In genomic region chr18:32019944-32020625, GRCh38 we compare ENCODE assay signal across 8 cellular contexts. TPM values are rescaled to one million over a fixed set of nuclear protein-coding genes. Genes with fewer than 3 reads are reported as not detected.
A peak's percentile ranks its signal among the peaks of the same experiment; 100 is the strongest.
DNase-seq lines count a peak whose midpoint lies in the region; ATAC-seq and TF ChIP-seq lines count a peak whose summit lies in the region.
"Not testable (repeated sequence)": the region's sequence is repeated elsewhere in the genome, so short reads cannot be mapped to it uniquely, and the experiment has no call there.

No MANE protein-coding gene starts in this region.

- not testable (repeated sequence) for H3K27me3 Mint-ChIP-seq in stimulated activated memory B cell treated with anti-CD40 and anti-IgM and Interleukin-4, amounts not matched to agents 10 μg/mL and 1 μg/mL and 100 μg/mL, for 72 hours

- peak overlapping the region; percentile 83 to 94 (median 88) for H3K9ac ChIP-seq in BLaER1 treated with 17β-estradiol and CSF1 and Interleukin-3, amounts not matched to agents 10 nM and 100 nM
- peak overlapping the region; percentile 91; the same call in 1 of the 2 replicates for H3K9ac ChIP-seq in KMS-11
- H3K9ac ChIP-seq in liver (ENCODE audit: low read depth in 1 of 2, low read length in 2 of 2): peak overlapping the region; percentile 95 to 98

- not testable (repeated sequence) for H3K9me3 Mint-ChIP-seq in stimulated activated memory B cell treated with anti-CD40 and anti-IgM and Interleukin-4, amounts not matched to agents 10 μg/mL and 1 μg/mL and 100 μg/mL, for 72 hours

- H3K27ac ChIP-seq in BLaER1 treated with 17β-estradiol and CSF1 and Interleukin-3, amounts not matched to agents 10 nM and 100 nM: peak overlapping the region; percentile 75 to 94 (median 88); a peak in 20 of 22 replicates
- H3K27ac ChIP-seq in KMS-11: 0 out of 2 replicates have a peak overlapping the region, but pooled peaks have one; percentile 93
- H3K27ac ChIP-seq in liver (ENCODE audit: low read depth in 1 of 2, low read length in 2 of 2): peak overlapping the region; percentile 95

- peak; percentile 19 to 23 for ATAC-seq in activated CD4-positive, CD25-positive, alpha-beta regulatory T cell treated with anti-CD3 and anti-CD28 coated beads, Interleukin-2, amount 50 U/mL, for 24 hours
- ATAC-seq in stimulated activated memory B cell treated with anti-CD40 and anti-IgM and Interleukin-4, amounts not matched to agents 10 μg/mL and 1 μg/mL and 100 μg/mL, for 72 hours: not testable (repeated sequence)

- H2AFZ ChIP-seq in KMS-11 (ENCODE audit: low read depth): peak overlapping the region; percentile 98

- not testable (repeated sequence) for H3K36me3 Mint-ChIP-seq in stimulated activated memory B cell treated with anti-CD40 and anti-IgM and Interleukin-4, amounts not matched to agents 10 μg/mL and 1 μg/mL and 100 μg/mL, for 72 hours

- peak overlapping the region; percentile 79 to 92 (median 88) for H3K4me2 ChIP-seq in BLaER1 treated with 17β-estradiol and CSF1 and Interleukin-3, amounts not matched to agents 10 nM and 100 nM
- H3K4me2 ChIP-seq in KMS-11: peak overlapping the region; percentile 89

- peak overlapping the region; percentile 92 for H3K27ac Mint-ChIP-seq in stimulated activated memory B cell treated with anti-CD40 and anti-IgM and Interleukin-4, amounts not matched to agents 10 μg/mL and 1 μg/mL and 100 μg/mL, for 72 hours

- peak overlapping the region; percentile 69 to 91 (median 85) for H3K4me3 ChIP-seq in BLaER1 treated with 17β-estradiol and CSF1 and Interleukin-3, amounts not matched to agents 10 nM and 100 nM
- H3K4me3 ChIP-seq in KMS-11 (IDR thresholded peaks at IDR 0.05; ENCODE audit: insufficient read depth, low read depth, low read length): not testable (repeated sequence)
- peak overlapping the region; percentile 66 to 92 (median 75) for H3K4me3 ChIP-seq in liver (ENCODE audit: low read depth in 1 of 3, low read length in 3 of 3)

- not testable (repeated sequence) for H3K79me2 ChIP-seq in KMS-11 (ENCODE audit: insufficient read depth, low read depth)

- H3K4me3 Mint-ChIP-seq in stimulated activated memory B cell treated with anti-CD40 and anti-IgM and Interleukin-4, amounts not matched to agents 10 μg/mL and 1 μg/mL and 100 μg/mL, for 72 hours: peak overlapping the region; percentile 90

- H3K36me3 ChIP-seq in BLaER1 treated with 17β-estradiol and CSF1 and Interleukin-3, amounts not matched to agents 10 nM and 100 nM: peaks cover 0 to 28% (median 21%) of the 10 kb centered on the region in 11 experiments; a peak in 18 of 22 replicates
- H3K36me3 ChIP-seq in KMS-11 (ENCODE audit: insufficient read depth); liver (ENCODE audit: control insufficient read depth in 4 of 4, insufficient read depth in 3 of 4, low read depth in 1 of 4, low read length in 3 of 4): not testable (repeated sequence)

- DNase-seq in activated effector memory CD4-positive, alpha-beta T cell treated with anti-CD3 and anti-CD28 coated beads, Interleukin-2, amount 50 U/mL, for 16 hours: peak; percentile 81
- peak; percentile 33 for DNase-seq in effector CD4-positive, alpha-beta T cell
- peak; percentile 12 for DNase-seq in putamen (ENCODE audit: low spot score)

- not testable (repeated sequence) for TF ChIP-seq CTCF in KMS-11 (conservative IDR thresholded peaks at IDR 0.05; ENCODE audit: low read depth, low read length); liver (IDR thresholded peaks at IDR 0.05; ENCODE audit: low read depth, low read length, missing input control)

- H3K9me3 ChIP-seq in BLaER1 treated with 17β-estradiol and CSF1 and Interleukin-3, amounts not matched to agents 10 nM and 100 nM (replicated peaks in 1 of 11); liver (ENCODE audit: control insufficient read depth in 4 of 4, low read length in 3 of 4): not testable (repeated sequence)

- H3K27me3 ChIP-seq in BLaER1 treated with 17β-estradiol and CSF1 and Interleukin-3, amounts not matched to agents 10 nM and 100 nM; KMS-11 (ENCODE audit: insufficient read depth, low read depth); liver (ENCODE audit: control insufficient read depth in 4 of 4, insufficient read depth in 4 of 4, low read length in 3 of 4): not testable (repeated sequence)

- not testable (repeated sequence) for TF ChIP-seq RAD21 in liver (IDR thresholded peaks at IDR 0.05)

- H3K4me1 Mint-ChIP-seq in stimulated activated memory B cell treated with anti-CD40 and anti-IgM and Interleukin-4, amounts not matched to agents 10 μg/mL and 1 μg/mL and 100 μg/mL, for 72 hours: peaks cover 35% of the 10 kb centered on the region

- 27% methylated on average over 14 of the region's 14 CpGs for WGBS in liver

- peaks cover 49 to 64% (median 60%) of the 10 kb centered on the region in 10 experiments for H3K4me1 ChIP-seq in BLaER1 treated with 17β-estradiol and CSF1 and Interleukin-3, amounts not matched to agents 10 nM and 100 nM
- H3K4me1 ChIP-seq in KMS-11 (ENCODE audit: low read depth, poor library complexity, severe bottlenecking) (peaks cover 26% of the 10 kb centered on the region), liver (ENCODE audit: control insufficient read depth in 4 of 4, insufficient read depth in 4 of 4, low read length in 3 of 4) (peaks cover 2 to 32% (median 20%) of the 10 kb centered on the region in 4 donors)

- H4K20me1 ChIP-seq in BLaER1 treated with 17β-estradiol and CSF1 and Interleukin-3, amounts not matched to agents 10 nM and 100 nM: peaks cover 4 to 42% (median 14%) of the 10 kb centered on the region in 11 experiments; a peak in 12 of 22 replicates
- not testable (repeated sequence) for H4K20me1 ChIP-seq in KMS-11 (ENCODE audit: insufficient read depth)

RNA-seq across cellular contexts. Expression of gene RNF125, which starts 1.5 kb away (rescaled TPM):
- 1 to 10 TPM; 3.3 to 3.8 TPM for total RNA-seq in liver
- 1 to 10 TPM; 1.6 to 5.7 TPM for polyA plus RNA-seq in liver

Comparison
In these comparisons a context has a peak if more than half of its experiments do, and no peak if none do; other contexts are left out.
1. DNase-seq: peak in every context shown above with its lines; median percentile 81 in activated effector memory CD4-positive, alpha-beta T cell treated with anti-CD3 and anti-CD28 coated beads, Interleukin-2, amount 50 U/mL, for 16 hours; 33 in effector CD4-positive, alpha-beta T cell; 12 in putamen.